10 cellular contexts compared by ENCODE assay signal in genomic region chr3:158308533-158308932, GRCh38.
"Had no signal": no experiment of that assay in that cellular context is flagged by ENCODE, and none has a peak within 500 bp of the region (broad histone marks: within the 10 kb centered on the region; RNA-seq: fewer than 3 reads in every experiment).

No MANE protein-coding gene starts in this region.

- H3K27ac ChIP-seq: GM23248, HL-60, KMS-11 had no signal

- DNase-seq: GM23248, GOT3, H7, HFFc6, KBM-7 had no signal

- H3K4me3 ChIP-seq: GM23248, HAP-1 had no signal

- H3K4me1 ChIP-seq: HAP-1 had no signal

- H3K4me2 ChIP-seq: KMS-11 had no signal

- ATAC-seq: HCT116, HepG2 had no signal

- H3K9me3 ChIP-seq: HAP-1 had no signal

- H3K36me3 ChIP-seq: HAP-1 had no signal

- H2AFZ ChIP-seq: GM23248 had no signal

- FAIRE-seq: HepG2 had no signal

- H3K9ac ChIP-seq: GM23248, KMS-11 had no signal
